ENCODE assay signal across 1 cellular context in genomic region chr4:87232241-87232640, GRCh38.
A peak's percentile ranks its signal among the peaks of the same experiment; 100 is the strongest.
TF ChIP-seq lines count a peak whose summit lies in the region.

No MANE protein-coding gene starts in this region.

TF ChIP-seq in K562, 482 proteins besides CTCF, POLR2A, EP300 and RAD21 (continued from another document and continues in another):
- TF ChIP-seq ZNF764 (CRISPR knock-in tag; IDR thresholded peaks at IDR 0.05; ENCODE audit: low read depth) (no peak), CREB1 (IDR thresholded peaks at IDR 0.05) (no peak), CREB1 (CRISPR knock-in tag; IDR thresholded peaks at IDR 0.05) (no peak), STAT5A (IDR thresholded peaks at IDR 0.05; ENCODE audit: borderline replicate concordance, low read length) (no peak), ETV1 (tag; conservative IDR thresholded peaks at IDR 0.05; ENCODE audit: low read depth) (no peak), ZNF766 (CRISPR knock-in tag; conservative IDR thresholded peaks at IDR 0.05) (0 out of 2 replicates have a peak, but pooled peaks have one; percentile 40), SNRNP70 (optimal IDR thresholded peaks at IDR 0.05; ENCODE audit: low read depth, low read length) (no peak), RBM15 (IDR thresholded peaks at IDR 0.05; ENCODE audit: insufficient read depth, low read length) (no peak), SP2 (IDR thresholded peaks at IDR 0.05; ENCODE audit: extremely low read depth, low read depth, low read length, poor library complexity, severe bottlenecking) (no peak), MGA (IDR thresholded peaks at IDR 0.05) (no peak; the same call in 1 of the 2 replicates), PYGO2 (tag; IDR thresholded peaks at IDR 0.05) (no peak), HES1 (IDR thresholded peaks at IDR 0.05; ENCODE audit: low read depth) (no peak), MYC (IDR thresholded peaks at IDR 0.05; ENCODE audit: low read depth, low read length) (peak; percentile 51; the same call in 1 of the 2 replicates), MYC (CRISPR knock-in tag; IDR thresholded peaks at IDR 0.05; ENCODE audit: borderline replicate concordance, low read depth) (no peak), BCOR (IDR thresholded peaks at IDR 0.05) (no peak), ZFP30 (CRISPR knock-in tag; IDR thresholded peaks at IDR 0.05; ENCODE audit: borderline replicate concordance) (no peak), MEIS2 (IDR thresholded peaks at IDR 0.05; ENCODE audit: partially characterized antibody) (peak; percentile 97), NCOR1 (IDR thresholded peaks at IDR 0.05) (no peak), SNIP1 (IDR thresholded peaks at IDR 0.05; ENCODE audit: low read depth) (no peak), ARID3A (IDR thresholded peaks at IDR 0.05; ENCODE audit: borderline replicate concordance, low read depth, low read length) (no peak), CEBPG (CRISPR knock-in tag; IDR thresholded peaks at IDR 0.05) (no peak), CEBPG (tag; conservative IDR thresholded peaks at IDR 0.05 in 1 of 2, IDR thresholded peaks at IDR 0.05 in 1 of 2) (peak; percentile 80 to 96), NR2F6 (CRISPR knock-in tag; IDR thresholded peaks at IDR 0.05) (no peak), CAMTA2 (CRISPR knock-in tag; conservative IDR thresholded peaks at IDR 0.05) (no peak), FOXJ2 (tag; IDR thresholded peaks at IDR 0.05) (peak; percentile 71; the same call in 1 of the 2 replicates), TAL1 (IDR thresholded peaks at IDR 0.05) (no peak), E2F5 (CRISPR knock-in tag; IDR thresholded peaks at IDR 0.05) (no peak), HMGXB4 (CRISPR knock-in tag; IDR thresholded peaks at IDR 0.05) (no peak), IRF1 (CRISPR knock-in tag; IDR thresholded peaks at IDR 0.05; ENCODE audit: borderline replicate concordance) (no peak), PTBP1 (IDR thresholded peaks at IDR 0.05; ENCODE audit: low read depth, low read length) (no peak), ESRRA (IDR thresholded peaks at IDR 0.05; ENCODE audit: borderline replicate concordance, low read depth) (peak; percentile 37; the same call in 1 of the 2 replicates), CCAR2 (IDR thresholded peaks at IDR 0.05; ENCODE audit: low read depth, low read length) (no peak), KDM4B (IDR thresholded peaks at IDR 0.05; ENCODE audit: borderline replicate concordance in 2 of 2, low read depth in 1 of 2) (no peak), TARDBP (IDR thresholded peaks at IDR 0.05) (no peak), BRCA1 (IDR thresholded peaks at IDR 0.05) (no peak), BRCA1 (CRISPR knock-in tag; IDR thresholded peaks at IDR 0.05) (no peak), KLF16 (IDR thresholded peaks at IDR 0.05) (no peak), ELK1 (CRISPR knock-in tag; IDR thresholded peaks at IDR 0.05) (no peak), ZC3H11A (IDR thresholded peaks at IDR 0.05; ENCODE audit: low read depth, low read length) (no peak), PBX2 (CRISPR knock-in tag; IDR thresholded peaks at IDR 0.05; ENCODE audit: low read depth) (no peak), PBX2 (tag; conservative IDR thresholded peaks at IDR 0.05; ENCODE audit: low read depth) (peak; percentile 85), GTF2F1 (IDR thresholded peaks at IDR 0.05; ENCODE audit: low read depth, low read length) (no peak), CBFB (CRISPR knock-in tag; IDR thresholded peaks at IDR 0.05) (no peak), NR1H2 (CRISPR knock-in tag; IDR thresholded peaks at IDR 0.05) (no peak), MCM7 (IDR thresholded peaks at IDR 0.05) (no peak), SMARCA4 (IDR thresholded peaks at IDR 0.05) (peak; percentile 26; the same call in 1 of the 2 replicates)
